In the genomic region with DNA sequence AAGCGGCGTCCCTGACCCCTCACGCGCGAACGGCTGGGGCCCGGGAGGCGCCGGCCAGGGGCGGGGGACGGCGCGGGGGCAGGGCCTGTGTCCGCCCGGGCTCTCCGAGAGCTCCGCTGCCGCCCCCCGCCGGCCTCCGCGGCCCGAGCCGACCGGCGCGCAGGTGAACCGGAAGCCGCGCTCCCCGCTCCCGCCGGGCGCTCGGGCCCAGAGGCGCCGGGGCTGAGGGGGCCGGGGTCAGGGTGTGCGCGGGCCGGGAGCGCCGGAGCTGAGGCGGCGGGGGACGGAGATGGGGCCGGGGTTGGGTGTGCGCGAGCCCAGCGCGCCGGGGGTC, we compare ENCODE assay signal across 9 cellular contexts. TPM values are rescaled to one million over a fixed set of nuclear protein-coding genes. Genes with fewer than 3 reads are reported as not detected.
DNase-seq lines count a peak whose midpoint lies in the region; ATAC-seq, FAIRE-seq and TF ChIP-seq lines count a peak whose summit lies in the region.
"Had no signal": no experiment of that assay in that cellular context is flagged by ENCODE, and none has a peak within 500 bp of the region (broad histone marks: within the 10 kb centered on the region; RNA-seq: fewer than 3 reads in every experiment).

No MANE protein-coding gene starts in this region.

- H3K9me3 ChIP-seq in left lung (no peaks in the 10 kb centered on the region), suprapubic skin (no peaks in the 10 kb centered on the region)

- H3K36me3 ChIP-seq in bronchial epithelial cell (ENCODE audit: control insufficient read depth, insufficient read depth, low read length) (no peaks in the 10 kb centered on the region), left lung (no peaks in the 10 kb centered on the region), suprapubic skin (no peaks in the 10 kb centered on the region)

- H3K4me3 ChIP-seq in bronchial epithelial cell (ENCODE audit: low read depth, low read length) (peak overlapping the region; percentile 73), left lung (peak overlapping the region; percentile 50 to 56), suprapubic skin (peak overlapping the region; percentile 88)

- no peak for TF ChIP-seq POLR2A in suprapubic skin (IDR thresholded peaks at IDR 0.05)

- intact Hi-C loops in left lung (cut with DNase I): no loop called here

- peak; percentile 18 for ATAC-seq in left lung

- no CpG with 5 or more reads among the region's 52 CpGs for WGBS in suprapubic skin

- DNase-seq in activated T-cell treated with anti-CD3 and anti-CD28 coated beads for 48 hours (ENCODE audit: low read depth) (peak; percentile 20), activated T-cell treated with anti-CD3 and anti-CD28 coated beads for 4 hours (no peak), NCI-H1105 (lab: John Stamatoyannopoulos, UW) (peak; percentile 6), bronchial epithelial cell (ENCODE audit: low read depth) (no peak), left lung (peak in 1 of 2 donors; percentile 82), suprapubic skin (ENCODE audit: low spot score in 2 of 2) (no peak), amniotic stem cell (lab: John Stamatoyannopoulos, UW) (no peak), SK-N-DZ (ENCODE audit: low spot score) (no peak)

- no peak for FAIRE-seq in bronchial epithelial cell (lab: Jason Lieb, UNC)
- FAIRE-seq: colon had no signal

- H3K27me3 ChIP-seq in bronchial epithelial cell (ENCODE audit: control insufficient read depth, insufficient read depth, low read length) (no peaks in the 10 kb centered on the region), left lung (peaks cover 0 to 25% of the 10 kb centered on the region in 2 donors), suprapubic skin (no peaks in the 10 kb centered on the region)

- TF ChIP-seq CTCF in bronchial epithelial cell (IDR thresholded peaks at IDR 0.05; ENCODE audit: insufficient read depth, low read length, severe bottlenecking) (no peak), left lung (IDR thresholded peaks at IDR 0.05) (no peak), suprapubic skin (IDR thresholded peaks at IDR 0.05) (no peak)

- H3K27ac ChIP-seq in left lung (peak overlapping the region; percentile 62 to 79), suprapubic skin (peak overlapping the region; percentile 95)

- peaks cover 6 to 33% of the 10 kb centered on the region in 2 donors for H3K4me1 ChIP-seq in left lung
- peaks cover 47% of the 10 kb centered on the region for H3K4me1 ChIP-seq in suprapubic skin

- no peak for TF ChIP-seq EP300 in suprapubic skin (IDR thresholded peaks at IDR 0.05)

RNA-seq across cellular contexts. Expression of a gene that starts 0.4 kb away (rescaled TPM):
- total RNA-seq in bronchial epithelial cell: 36.1 TPM in 2 replicates
- total RNA-seq in left lung: 10 to 100 TPM; 32.0 to 33.1 TPM
- total RNA-seq in suprapubic skin: 100 to 1,000 TPM; 162 to 289 (median 200) TPM
- polyA plus RNA-seq in SK-N-DZ (2014; cell fraction: cytosol; rRNA removed): 22.9 and 33.4 TPM in 2 replicates
- polyA plus RNA-seq in SK-N-DZ (2014; cell fraction: nucleus; rRNA removed): 158 and 178 TPM in 2 replicates

Comparison
In these comparisons a context has a peak if more than half of its experiments do, and no peak if none do; other contexts are left out.
1. DNase-seq: peak in activated T-cell treated with anti-CD3 and anti-CD28 coated beads for 48 hours (single experiment) and NCI-H1105 (single experiment); none in activated T-cell treated with anti-CD3 and anti-CD28 coated beads for 4 hours (single experiment), bronchial epithelial cell (single experiment), suprapubic skin (0 of 2), amniotic stem cell (single experiment) and SK-N-DZ (single experiment).
2. Peak in every context shown above with its lines, with median percentiles within 50 percentile points of each other: H3K4me3 ChIP-seq.